1 cellular context compared by ENCODE assay signal in genomic region chr14:52791204-52792096, GRCh38.
TF ChIP-seq lines count a peak whose summit lies in the region.

Gene GNPNAT1 (minus strand): TSS chr14:52791607. CDS start chr14:52784650, 6,957 bp downstream.

TF ChIP-seq in HepG2, 621 proteins besides CTCF, POLR2A, EP300 and RAD21 (continued from another document and continues in another):
- no peak; the same call in 1 of the 2 replicates for TF ChIP-seq YEATS2 (CRISPR knock-in tag; IDR thresholded peaks at IDR 0.05; ENCODE audit: borderline replicate concordance)
- TF ChIP-seq GFI1 (CRISPR knock-in tag; IDR thresholded peaks at IDR 0.05; ENCODE audit: borderline replicate concordance), result peak; percentile 70; the same call in 1 of the 2 replicates
- TF ChIP-seq ZSCAN31 (CRISPR knock-in tag; IDR thresholded peaks at IDR 0.05; ENCODE audit: low read depth), result peak; percentile 79
- 0 out of 2 replicates have a peak, but pooled peaks have one; percentile 44 for TF ChIP-seq ZSCAN25 (CRISPR knock-in tag; IDR thresholded peaks at IDR 0.05)
- no peak for TF ChIP-seq HMG20B (CRISPR knock-in tag; conservative IDR thresholded peaks at IDR 0.05)
- no peak for TF ChIP-seq TBX3 (IDR thresholded peaks at IDR 0.05; ENCODE audit: borderline replicate concordance)
- peak; percentile 79 for TF ChIP-seq MXD4 (CRISPR knock-in tag; IDR thresholded peaks at IDR 0.05)
- TF ChIP-seq ZNF557 (CRISPR knock-in tag; IDR thresholded peaks at IDR 0.05), result no peak
- TF ChIP-seq CHD4 (IDR thresholded peaks at IDR 0.05; ENCODE audit: borderline replicate concordance, low read length), result no peak
- TF ChIP-seq YY1 (IDR thresholded peaks at IDR 0.05; ENCODE audit: insufficient read depth, insufficient replicate concordance, low read depth, low read length), result peak; percentile 69
- TF ChIP-seq FIP1L1 (IDR thresholded peaks at IDR 0.05; ENCODE audit: borderline replicate concordance, insufficient read depth, low read depth, low read length), result no peak
- TF ChIP-seq ZMAT5 (CRISPR knock-in tag; IDR thresholded peaks at IDR 0.05; ENCODE audit: borderline replicate concordance, low read depth), result no peak
- no peak for TF ChIP-seq ZNF619 (CRISPR knock-in tag; IDR thresholded peaks at IDR 0.05)
- TF ChIP-seq ZMYM3 (CRISPR knock-in tag; IDR thresholded peaks at IDR 0.05), result peak; percentile 7; the same call in 1 of the 2 replicates
- no peak for TF ChIP-seq ZNF143 (CRISPR knock-in tag; IDR thresholded peaks at IDR 0.05)
- peak; percentile 78 for TF ChIP-seq IKZF4 (CRISPR knock-in tag; IDR thresholded peaks at IDR 0.05; ENCODE audit: borderline replicate concordance, low read depth, not compliant biosample characterization)
- peak; percentile 88 for TF ChIP-seq SALL1 (CRISPR knock-in tag; IDR thresholded peaks at IDR 0.05)
- peak; percentile 81 for TF ChIP-seq IRF1 (CRISPR knock-in tag; IDR thresholded peaks at IDR 0.05; ENCODE audit: low read depth)
- TF ChIP-seq ZNF207 (IDR thresholded peaks at IDR 0.05; ENCODE audit: borderline replicate concordance), result no peak
- TF ChIP-seq ZNF550 (CRISPR knock-in tag; IDR thresholded peaks at IDR 0.05; ENCODE audit: borderline replicate concordance), result 0 out of 2 replicates have a peak, but pooled peaks have one; percentile 22
- TF ChIP-seq POLR2AphosphoS5 (IDR thresholded peaks at IDR 0.05; ENCODE audit: low read depth, low read length), result peak; percentile 91
- peak; percentile 91; the same call in 1 of the 2 replicates for TF ChIP-seq NRL (CRISPR knock-in tag; IDR thresholded peaks at IDR 0.05; ENCODE audit: borderline replicate concordance)
- peak; percentile 88 for TF ChIP-seq HOXA5 (CRISPR knock-in tag; IDR thresholded peaks at IDR 0.05)
- no peak for TF ChIP-seq SIN3B (IDR thresholded peaks at IDR 0.05; ENCODE audit: low read length)
- TF ChIP-seq HBP1 (CRISPR knock-in tag; IDR thresholded peaks at IDR 0.05; ENCODE audit: low read depth), result peak; percentile 90; the same call in 1 of the 2 replicates
- TF ChIP-seq, protein P1, sequence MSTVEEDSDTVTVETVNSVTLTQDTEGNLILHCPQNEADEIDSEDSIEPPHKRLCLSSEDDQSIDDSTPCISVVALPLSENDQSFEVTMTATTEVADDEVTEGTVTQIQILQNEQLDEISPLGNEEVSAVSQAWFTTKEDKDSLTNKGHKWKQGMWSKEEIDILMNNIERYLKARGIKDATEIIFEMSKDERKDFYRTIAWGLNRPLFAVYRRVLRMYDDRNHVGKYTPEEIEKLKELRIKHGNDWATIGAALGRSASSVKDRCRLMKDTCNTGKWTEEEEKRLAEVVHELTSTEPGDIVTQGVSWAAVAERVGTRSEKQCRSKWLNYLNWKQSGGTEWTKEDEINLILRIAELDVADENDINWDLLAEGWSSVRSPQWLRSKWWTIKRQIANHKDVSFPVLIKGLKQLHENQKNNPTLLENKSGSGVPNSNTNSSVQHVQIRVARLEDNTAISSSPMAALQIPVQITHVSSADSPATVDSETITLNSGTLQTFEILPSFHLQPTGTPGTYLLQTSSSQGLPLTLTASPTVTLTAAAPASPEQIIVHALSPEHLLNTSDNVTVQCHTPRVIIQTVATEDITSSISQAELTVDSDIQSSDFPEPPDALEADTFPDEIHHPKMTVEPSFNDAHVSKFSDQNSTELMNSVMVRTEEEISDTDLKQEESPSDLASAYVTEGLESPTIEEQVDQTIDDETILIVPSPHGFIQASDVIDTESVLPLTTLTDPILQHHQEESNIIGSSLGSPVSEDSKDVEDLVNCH (CRISPR knock-in tag; IDR thresholded peaks at IDR 0.05), result no peak
- peak; percentile 82 for TF ChIP-seq NR2C2 (CRISPR knock-in tag; IDR thresholded peaks at IDR 0.05; ENCODE audit: borderline replicate concordance)
- TF ChIP-seq MYNN (CRISPR knock-in tag; IDR thresholded peaks at IDR 0.05; ENCODE audit: low read depth), result no peak
- peak; percentile 89 for TF ChIP-seq ZNF607 (CRISPR knock-in tag; IDR thresholded peaks at IDR 0.05; ENCODE audit: borderline replicate concordance)
- no peak for TF ChIP-seq ZBTB10 (CRISPR knock-in tag; IDR thresholded peaks at IDR 0.05; ENCODE audit: borderline replicate concordance)
- TF ChIP-seq ZNF224 (CRISPR knock-in tag; IDR thresholded peaks at IDR 0.05), result no peak
- TF ChIP-seq ZNF768 (CRISPR knock-in tag; IDR thresholded peaks at IDR 0.05), result peak; percentile 90
- peak; percentile 88; the same call in 1 of the 2 replicates for TF ChIP-seq ZSCAN21 (CRISPR knock-in tag; IDR thresholded peaks at IDR 0.05; ENCODE audit: borderline replicate concordance)
- TF ChIP-seq, protein P2, sequence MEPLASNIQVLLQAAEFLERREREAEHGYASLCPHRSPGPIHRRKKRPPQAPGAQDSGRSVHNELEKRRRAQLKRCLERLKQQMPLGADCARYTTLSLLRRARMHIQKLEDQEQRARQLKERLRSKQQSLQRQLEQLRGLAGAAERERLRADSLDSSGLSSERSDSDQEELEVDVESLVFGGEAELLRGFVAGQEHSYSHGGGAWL (CRISPR knock-in tag; IDR thresholded peaks at IDR 0.05), result peak; percentile 93
- TF ChIP-seq, protein P3, sequence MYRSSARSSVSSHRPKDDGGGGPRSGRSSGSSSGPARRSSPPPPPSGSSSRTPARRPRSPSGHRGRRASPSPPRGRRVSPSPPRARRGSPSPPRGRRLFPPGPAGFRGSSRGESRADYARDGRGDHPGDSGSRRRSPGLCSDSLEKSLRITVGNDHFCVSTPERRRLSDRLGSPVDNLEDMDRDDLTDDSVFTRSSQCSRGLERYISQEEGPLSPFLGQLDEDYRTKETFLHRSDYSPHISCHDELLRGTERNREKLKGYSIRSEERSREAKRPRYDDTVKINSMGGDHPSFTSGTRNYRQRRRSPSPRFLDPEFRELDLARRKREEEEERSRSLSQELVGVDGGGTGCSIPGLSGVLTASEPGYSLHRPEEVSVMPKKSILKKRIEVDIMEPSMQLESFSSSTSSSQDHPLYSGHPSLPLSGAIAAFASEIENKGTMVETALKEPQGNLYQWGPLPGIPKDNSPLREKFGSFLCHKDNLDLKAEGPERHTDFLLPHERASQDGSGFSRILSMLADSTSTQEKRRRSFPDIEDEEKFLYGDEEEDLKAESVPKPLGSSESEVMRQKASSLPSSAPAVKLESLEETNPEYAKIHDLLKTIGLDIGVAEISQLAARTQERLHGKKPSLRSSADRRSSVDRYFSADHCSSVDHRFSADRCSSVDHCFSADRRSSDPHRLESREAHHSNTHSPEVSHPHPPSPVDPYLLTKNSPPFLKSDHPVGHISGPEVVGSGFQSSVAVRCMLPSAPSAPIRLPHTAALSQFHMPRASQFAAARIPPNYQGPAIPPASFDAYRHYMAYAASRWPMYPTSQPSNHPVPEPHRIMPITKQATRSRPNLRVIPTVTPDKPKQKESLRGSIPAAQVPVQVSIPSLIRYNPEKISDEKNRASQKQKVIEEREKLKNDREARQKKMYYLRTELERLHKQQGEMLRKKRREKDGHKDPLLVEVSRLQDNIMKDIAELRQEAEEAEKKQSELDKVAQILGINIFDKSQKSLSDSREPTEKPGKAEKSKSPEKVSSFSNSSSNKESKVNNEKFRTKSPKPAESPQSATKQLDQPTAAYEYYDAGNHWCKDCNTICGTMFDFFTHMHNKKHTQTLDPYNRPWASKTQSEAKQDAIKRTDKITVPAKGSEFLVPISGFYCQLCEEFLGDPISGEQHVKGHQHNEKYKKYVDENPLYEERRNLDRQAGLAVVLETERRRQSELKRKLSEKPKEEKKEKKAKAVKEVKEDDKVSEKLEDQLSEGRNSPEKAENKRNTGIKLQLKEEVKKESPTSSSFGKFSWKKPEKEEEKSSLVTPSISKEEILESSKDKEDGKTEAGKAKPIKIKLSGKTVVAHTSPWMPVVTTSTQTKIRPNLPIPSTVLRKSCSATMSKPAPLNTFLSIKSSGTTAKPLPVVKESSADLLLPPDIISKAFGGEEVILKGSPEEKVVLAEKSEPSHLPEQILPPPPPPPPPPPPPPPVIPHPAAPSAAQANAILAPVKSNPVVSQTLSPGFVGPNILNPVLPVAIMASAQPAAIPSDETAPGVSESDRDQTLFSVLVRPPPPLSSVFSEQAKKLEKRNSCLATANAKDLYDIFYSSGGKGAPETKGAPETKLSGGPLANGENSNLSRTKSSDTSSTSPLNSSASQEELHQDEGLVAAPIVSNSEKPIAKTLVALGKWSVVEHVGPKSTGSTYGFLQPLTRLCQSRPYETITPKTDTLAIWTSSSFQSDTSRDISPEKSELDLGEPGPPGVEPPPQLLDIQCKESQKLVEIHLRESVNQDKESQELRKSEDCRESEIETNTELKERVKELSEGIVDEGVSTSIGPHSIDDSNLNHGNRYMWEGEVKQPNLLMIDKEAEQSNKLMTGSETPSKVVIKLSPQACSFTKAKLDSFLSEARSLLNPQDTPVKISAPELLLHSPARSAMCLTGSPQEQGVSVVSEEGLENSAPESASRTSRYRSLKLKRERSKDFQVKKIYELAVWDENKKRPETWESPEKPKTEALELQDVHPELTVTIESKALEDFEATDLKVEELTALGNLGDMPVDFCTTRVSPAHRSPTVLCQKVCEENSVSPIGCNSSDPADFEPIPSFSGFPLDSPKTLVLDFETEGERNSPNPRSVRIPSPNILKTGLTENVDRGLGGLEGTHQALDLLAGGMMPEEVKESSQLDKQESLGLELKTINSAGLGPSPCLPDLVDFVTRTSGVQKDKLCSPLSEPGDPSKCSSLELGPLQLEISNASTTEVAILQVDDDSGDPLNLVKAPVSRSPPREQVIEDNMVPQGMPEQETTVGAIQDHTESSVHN (CRISPR knock-in tag; IDR thresholded peaks at IDR 0.05), result peak; percentile 75; the same call in 1 of the 2 replicates
- TF ChIP-seq TARDBP (CRISPR knock-in tag; IDR thresholded peaks at IDR 0.05), result peak; percentile 72
- TF ChIP-seq ZNF101 (CRISPR knock-in tag; IDR thresholded peaks at IDR 0.05; ENCODE audit: borderline replicate concordance, low read depth), result 0 out of 2 replicates have a peak, but pooled peaks have one; percentile 47
- TF ChIP-seq, protein P4, sequence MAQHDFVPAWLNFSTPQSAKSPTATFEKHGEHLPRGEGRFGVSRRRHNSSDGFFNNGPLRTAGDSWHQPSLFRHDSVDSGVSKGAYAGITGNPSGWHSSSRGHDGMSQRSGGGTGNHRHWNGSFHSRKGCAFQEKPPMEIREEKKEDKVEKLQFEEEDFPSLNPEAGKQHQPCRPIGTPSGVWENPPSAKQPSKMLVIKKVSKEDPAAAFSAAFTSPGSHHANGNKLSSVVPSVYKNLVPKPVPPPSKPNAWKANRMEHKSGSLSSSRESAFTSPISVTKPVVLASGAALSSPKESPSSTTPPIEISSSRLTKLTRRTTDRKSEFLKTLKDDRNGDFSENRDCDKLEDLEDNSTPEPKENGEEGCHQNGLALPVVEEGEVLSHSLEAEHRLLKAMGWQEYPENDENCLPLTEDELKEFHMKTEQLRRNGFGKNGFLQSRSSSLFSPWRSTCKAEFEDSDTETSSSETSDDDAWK (CRISPR knock-in tag; IDR thresholded peaks at IDR 0.05), result no peak
- TF ChIP-seq, protein P5, sequence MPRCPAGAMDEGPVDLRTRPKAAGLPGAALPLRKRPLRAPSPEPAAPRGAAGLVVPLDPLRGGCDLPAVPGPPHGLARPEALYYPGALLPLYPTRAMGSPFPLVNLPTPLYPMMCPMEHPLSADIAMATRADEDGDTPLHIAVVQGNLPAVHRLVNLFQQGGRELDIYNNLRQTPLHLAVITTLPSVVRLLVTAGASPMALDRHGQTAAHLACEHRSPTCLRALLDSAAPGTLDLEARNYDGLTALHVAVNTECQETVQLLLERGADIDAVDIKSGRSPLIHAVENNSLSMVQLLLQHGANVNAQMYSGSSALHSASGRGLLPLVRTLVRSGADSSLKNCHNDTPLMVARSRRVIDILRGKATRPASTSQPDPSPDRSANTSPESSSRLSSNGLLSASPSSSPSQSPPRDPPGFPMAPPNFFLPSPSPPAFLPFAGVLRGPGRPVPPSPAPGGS (CRISPR knock-in tag; IDR thresholded peaks at IDR 0.05), result peak; percentile 75
- TF ChIP-seq ZNF446 (CRISPR knock-in tag; IDR thresholded peaks at IDR 0.05), result peak; percentile 66
- 0 out of 2 replicates have a peak, but pooled peaks have one; percentile 73 for TF ChIP-seq ZNF577 (CRISPR knock-in tag; IDR thresholded peaks at IDR 0.05; ENCODE audit: borderline replicate concordance, low read depth)
- no peak for TF ChIP-seq FOXA1 (IDR thresholded peaks at IDR 0.05)
- TF ChIP-seq FOXA1 (CRISPR knock-in tag; IDR thresholded peaks at IDR 0.05), result peak; percentile 43; the same call in 1 of the 2 replicates
- 0 out of 2 replicates have a peak, but pooled peaks have one; percentile 21 for TF ChIP-seq ZNF333 (CRISPR knock-in tag; IDR thresholded peaks at IDR 0.05; ENCODE audit: borderline replicate concordance)
- TF ChIP-seq ZSCAN30 (CRISPR knock-in tag; IDR thresholded peaks at IDR 0.05), result peak; percentile 87; the same call in 1 of the 2 replicates
